Comparison of ENCODE assay signal across 18 cellular contexts in the genomic region with DNA sequence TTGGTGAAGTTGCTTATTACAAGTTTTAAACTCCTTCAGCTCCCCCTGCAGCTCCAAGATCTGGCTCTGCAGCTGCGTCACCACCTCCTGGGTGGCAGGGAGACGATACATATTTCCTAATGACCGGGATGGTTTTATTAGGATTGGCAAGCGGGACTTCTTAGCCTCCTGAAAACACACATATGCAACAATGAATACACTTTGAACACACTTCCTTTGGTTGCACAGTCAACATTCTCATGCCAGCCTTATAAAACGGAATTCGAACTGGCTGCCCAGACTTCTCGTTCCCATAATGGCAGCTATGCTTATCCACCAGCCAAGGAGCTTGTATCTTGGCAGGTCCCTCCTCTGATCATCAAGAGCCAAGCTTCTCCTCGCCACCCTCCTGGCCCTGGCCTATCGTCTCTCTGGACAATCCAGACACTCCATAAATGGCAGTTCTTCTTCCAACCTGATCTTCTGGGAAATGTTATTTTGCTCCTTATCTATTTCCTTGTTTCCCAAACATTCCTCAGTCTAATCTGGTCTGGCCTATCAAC.
DNase-seq lines count a peak whose midpoint lies in the region; ATAC-seq and TF ChIP-seq lines count a peak whose summit lies in the region.
"Had no signal": no experiment of that assay in that cellular context is flagged by ENCODE, and none has a peak within 500 bp of the region (broad histone marks: within the 10 kb centered on the region; RNA-seq: fewer than 3 reads in every experiment).

No MANE protein-coding gene starts in this region.

- DNase-seq in left cardiac atrium (peak; percentile 24), left ventricle myocardium superior (no peak), memory B cell (ENCODE audit: low spot score in 2 of 2) (no peak), NCI-H524 treated with DMSO at 0.1 percent for 48 hours (lab: John Stamatoyannopoulos, UW) (no peak), nephron progenitor cell (no peak)
- no peak for DNase-seq in CD8-positive, alpha-beta T cell
- DNase-seq: AML-193; CD8-positive, alpha-beta memory T cell; COR-L47; DMS 273 treated with DMSO at 0.1 percent for 48 hours; GM23248 had no signal

- TF ChIP-seq CTCF in CD8-positive, alpha-beta T cell (IDR thresholded peaks at IDR 0.05): no peak
- TF ChIP-seq CTCF in gastroesophageal sphincter (IDR thresholded peaks at IDR 0.05) (no peak), nephron progenitor cell (IDR thresholded peaks at IDR 0.05) (no peak)

- peaks cover 15% of the 10 kb centered on the region for H3K4me1 Mint-ChIP-seq in CD8-positive, alpha-beta T cell (ENCODE audit: low read depth)
- peaks cover 16% of the 10 kb centered on the region for H3K4me1 Mint-ChIP-seq in memory B cell
- H3K4me1 Mint-ChIP-seq in stimulated activated memory B cell treated with anti-CD40 and anti-IgM and Interleukin-4, amounts not matched to agents 10 μg/mL and 1 μg/mL and 100 μg/mL, for 72 hours: peaks cover 32% of the 10 kb centered on the region
- H3K4me1 Mint-ChIP-seq in nephron progenitor cell: peaks cover 8% of the 10 kb centered on the region
- H3K4me1 Mint-ChIP-seq: CD14-positive monocyte had no signal

- peak overlapping the region; percentile 16 for H3K27ac Mint-ChIP-seq in CD8-positive, alpha-beta T cell
- H3K27ac Mint-ChIP-seq in memory B cell: peak overlapping the region; percentile 81
- peak overlapping the region; percentile 3 for H3K27ac Mint-ChIP-seq in stimulated activated memory B cell treated with anti-CD40 and anti-IgM and Interleukin-4, amounts not matched to agents 10 μg/mL and 1 μg/mL and 100 μg/mL, for 72 hours
- H3K27ac Mint-ChIP-seq in nephron progenitor cell: no peak overlapping the region

- TF ChIP-seq POLR2A in gastroesophageal sphincter (IDR thresholded peaks at IDR 0.05): no peak

- no peak overlapping the region for H3K27ac ChIP-seq in CD8-positive, alpha-beta T cell (ENCODE audit: low read depth, low read length)
- no peak overlapping the region for H3K27ac ChIP-seq in gastroesophageal sphincter
- H3K27ac ChIP-seq: 22Rv1, A549, GM23248 had no signal

- ATAC-seq in left cardiac atrium (peak in 1 of 2 donors; percentile 70), left ventricle myocardium superior (no peak), memory B cell (ENCODE audit: low read depth) (no peak), gastroesophageal sphincter (no peak)
- ATAC-seq in CD8-positive, alpha-beta T cell: no peak
- no peak for ATAC-seq in stimulated activated memory B cell treated with anti-CD40 and anti-IgM and Interleukin-4, amounts not matched to agents 10 μg/mL and 1 μg/mL and 100 μg/mL, for 72 hours
- ATAC-seq: A549, HepG2 had no signal

- H3K27me3 ChIP-seq in CD8-positive, alpha-beta T cell (ENCODE audit: insufficient read depth, low read length): no peaks in the 10 kb centered on the region
- no peaks in the 10 kb centered on the region for H3K27me3 ChIP-seq in gastroesophageal sphincter

- intact Hi-C loops in left cardiac atrium (cut with DNase I) (no loop called here), left ventricle myocardium superior (cut with micrococcal nuclease) (no loop called here)
- intact Hi-C loops in CD8-positive, alpha-beta T cell (cut with DNase I, micrococcal nuclease): no loop called here

- POLR2A ChIA-PET in CD8-positive, alpha-beta T cell (lab: Charles Lee): no interaction called here

- CTCF ChIA-PET in CD8-positive, alpha-beta T cell (lab: Charles Lee): interaction anchor here (1.4 kb wide), 1 partner anchor 9 kb away, joined by 3 read pairs; no protein-coding TSS in a partner anchor

- H3K4me3 ChIP-seq in CD8-positive, alpha-beta T cell (ENCODE audit: low read depth, low read length): no peak overlapping the region
- H3K4me3 ChIP-seq in gastroesophageal sphincter: no peak overlapping the region
- H3K4me3 ChIP-seq: A549, GM23248, HAP-1 had no signal

- H3K27me3 Mint-ChIP-seq in CD8-positive, alpha-beta T cell (ENCODE audit: low read depth): no peaks in the 10 kb centered on the region
- H3K27me3 Mint-ChIP-seq in memory B cell (no peaks in the 10 kb centered on the region), nephron progenitor cell (ENCODE audit: low read depth, poor library complexity) (no peaks in the 10 kb centered on the region)
- H3K27me3 Mint-ChIP-seq in stimulated activated memory B cell treated with anti-CD40 and anti-IgM and Interleukin-4, amounts not matched to agents 10 μg/mL and 1 μg/mL and 100 μg/mL, for 72 hours: no peaks in the 10 kb centered on the region
- H3K27me3 Mint-ChIP-seq: CD8-positive, alpha-beta memory T cell had no signal

- peaks cover 25% of the 10 kb centered on the region for H3K36me3 ChIP-seq in CD8-positive, alpha-beta T cell (ENCODE audit: insufficient read depth, low read length)
- peaks cover 3 to 82% of the 10 kb centered on the region in 2 donors for H3K36me3 ChIP-seq in gastroesophageal sphincter

- H3K4me3 Mint-ChIP-seq in CD8-positive, alpha-beta T cell: no peak overlapping the region
- H3K4me3 Mint-ChIP-seq in memory B cell (no peak overlapping the region), nephron progenitor cell (no peak overlapping the region)
- no peak overlapping the region for H3K4me3 Mint-ChIP-seq in stimulated activated memory B cell treated with anti-CD40 and anti-IgM and Interleukin-4, amounts not matched to agents 10 μg/mL and 1 μg/mL and 100 μg/mL, for 72 hours
- H3K4me3 Mint-ChIP-seq: CD14-positive monocyte; CD8-positive, alpha-beta memory T cell had no signal

- 96 to 99% methylated on average over 5 to 7 of the region's 9 CpGs for WGBS in gastroesophageal sphincter (ENCODE audit: low coverage in 1 of 2), 2 donors

- H3K4me1 ChIP-seq in CD8-positive, alpha-beta T cell (ENCODE audit: insufficient read depth, low read length): no peaks in the 10 kb centered on the region
- no peaks in the 10 kb centered on the region for H3K4me1 ChIP-seq in gastroesophageal sphincter
- H3K4me1 ChIP-seq: HAP-1 had no signal

- H3K9me3 ChIP-seq in CD8-positive, alpha-beta T cell (ENCODE audit: low read length): no peaks in the 10 kb centered on the region
- no peaks in the 10 kb centered on the region for H3K9me3 ChIP-seq in gastroesophageal sphincter
- H3K9me3 ChIP-seq: A549, HAP-1 had no signal

- peaks cover 73% of the 10 kb centered on the region for H3K36me3 Mint-ChIP-seq in CD8-positive, alpha-beta T cell
- H3K36me3 Mint-ChIP-seq in memory B cell (peaks cover 44% of the 10 kb centered on the region), nephron progenitor cell (ENCODE audit: low read depth) (peaks cover 46% of the 10 kb centered on the region)
- peaks cover 57% of the 10 kb centered on the region for H3K36me3 Mint-ChIP-seq in stimulated activated memory B cell treated with anti-CD40 and anti-IgM and Interleukin-4, amounts not matched to agents 10 μg/mL and 1 μg/mL and 100 μg/mL, for 72 hours

- TF ChIP-seq EP300 in gastroesophageal sphincter (IDR thresholded peaks at IDR 0.05): no peak

- no peaks in the 10 kb centered on the region for H3K9me3 Mint-ChIP-seq in CD8-positive, alpha-beta T cell
- peaks cover 2% of the 10 kb centered on the region for H3K9me3 Mint-ChIP-seq in memory B cell
- peaks cover 4% of the 10 kb centered on the region for H3K9me3 Mint-ChIP-seq in stimulated activated memory B cell treated with anti-CD40 and anti-IgM and Interleukin-4, amounts not matched to agents 10 μg/mL and 1 μg/mL and 100 μg/mL, for 72 hours
- no peaks in the 10 kb centered on the region for H3K9me3 Mint-ChIP-seq in nephron progenitor cell
- H3K9me3 Mint-ChIP-seq: CD14-positive monocyte; CD8-positive, alpha-beta memory T cell had no signal
